24 cellular contexts compared by ENCODE assay signal in genomic region chr1:230256896-230257295, GRCh38.
"Had no signal": no experiment of that assay in that cellular context is flagged by ENCODE, and none has a peak within 500 bp of the region (broad histone marks: within the 10 kb centered on the region; RNA-seq: fewer than 3 reads in every experiment).

No MANE protein-coding gene starts in this region.

- H3K4me1 Mint-ChIP-seq: activated naive CD4-positive, alpha-beta T cell treated with anti-CD3 and anti-CD28 coated beads, Interleukin-2, amount 50 U/mL, for 24 hours; activated naive CD8-positive, alpha-beta T cell treated with anti-CD3 and anti-CD28 coated beads, Interleukin-2, amount 10 ng/mL, durations not matched to agents 7 days and 5 days; central memory CD8-positive, alpha-beta T cell had no signal

- H3K9me3 Mint-ChIP-seq: activated CD4-positive, alpha-beta T cell treated with anti-CD3 and anti-CD28 coated beads, Interleukin-2, amount 10 ng/mL, durations not matched to agents 24 days and 14 days; activated CD8-positive, alpha-beta T cell treated with anti-CD3 and anti-CD28 coated beads for 36 hours; activated naive CD4-positive, alpha-beta T cell treated with anti-CD3 and anti-CD28 coated beads, Interleukin-2, amount 50 U/mL, for 24 hours; activated naive CD8-positive, alpha-beta T cell treated with anti-CD3 and anti-CD28 coated beads, Interleukin-2, amount 10 ng/mL, durations not matched to agents 7 days and 5 days; activated T-helper 2 cell treated with anti-CD3 and anti-CD28 coated beads, Interferon-gamma antibody, Interleukin-2, Interleukin-4, amounts not matched to agents 10 μg/mL and 5 μg/mL and 100 μg/mL, durations not matched to agents 14 hours and 24 hours and 36 hours; central memory CD8-positive, alpha-beta T cell had no signal

- H3K4me3 Mint-ChIP-seq: activated CD4-positive, alpha-beta T cell treated with anti-CD3 and anti-CD28 coated beads, Interleukin-2, amount 10 ng/mL, durations not matched to agents 24 days and 14 days; activated CD8-positive, alpha-beta T cell treated with anti-CD3 and anti-CD28 coated beads for 36 hours; activated naive CD4-positive, alpha-beta T cell treated with anti-CD3 and anti-CD28 coated beads, Interleukin-2, amount 50 U/mL, for 24 hours; activated naive CD8-positive, alpha-beta T cell treated with anti-CD3 and anti-CD28 coated beads, Interleukin-2, amount 10 ng/mL, durations not matched to agents 7 days and 5 days; central memory CD8-positive, alpha-beta T cell had no signal

- H3K27me3 Mint-ChIP-seq: activated CD4-positive, alpha-beta T cell treated with anti-CD3 and anti-CD28 coated beads, Interleukin-2, amount 10 ng/mL, durations not matched to agents 24 days and 14 days; activated CD8-positive, alpha-beta T cell treated with anti-CD3 and anti-CD28 coated beads for 36 hours; activated naive CD4-positive, alpha-beta T cell treated with anti-CD3 and anti-CD28 coated beads, Interleukin-2, amount 50 U/mL, for 24 hours; activated naive CD8-positive, alpha-beta T cell treated with anti-CD3 and anti-CD28 coated beads, Interleukin-2, amount 10 ng/mL, durations not matched to agents 7 days and 5 days; central memory CD8-positive, alpha-beta T cell had no signal

- DNase-seq: activated CD4-positive, alpha-beta T cell treated with anti-CD3 and anti-CD28 coated beads, Interleukin-2, amount 10 ng/mL, durations not matched to agents 24 days and 14 days; activated CD4-positive, alpha-beta T cell treated with anti-CD3 and anti-CD28 coated beads, Interleukin-2, amount 50 U/mL, for 4 hours; activated CD8-positive, alpha-beta memory T cell treated with anti-CD3 and anti-CD28 coated beads, Interleukin-2, amount 50 U/mL, for 4 hours; activated CD8-positive, alpha-beta T cell treated with anti-CD3 and anti-CD28 coated beads for 36 hours; activated gamma-delta T cell; activated naive CD4-positive, alpha-beta T cell treated with Interleukin-2 at 50 U/mL for 16 hours; activated naive CD8-positive, alpha-beta T cell treated with anti-CD3 and anti-CD28 coated beads, Interleukin-2, amount 10 ng/mL, durations not matched to agents 7 days and 5 days; amygdala; KG1; MM.1S; MV-4-11; NCI-H1092; NCI-H1694 treated with DMSO at 0.1 percent for 48 hours; NCI-H2171; PC-9; SIG-M5; SW 1271; T-helper 1 cell; T1000; WERI-Rb-1 had no signal

- H3K27ac Mint-ChIP-seq: activated CD4-positive, alpha-beta T cell treated with anti-CD3 and anti-CD28 coated beads, Interleukin-2, amount 10 ng/mL, durations not matched to agents 24 days and 14 days; activated CD8-positive, alpha-beta T cell treated with anti-CD3 and anti-CD28 coated beads for 36 hours; activated naive CD4-positive, alpha-beta T cell treated with anti-CD3 and anti-CD28 coated beads, Interleukin-2, amount 50 U/mL, for 24 hours; activated naive CD8-positive, alpha-beta T cell treated with anti-CD3 and anti-CD28 coated beads, Interleukin-2, amount 10 ng/mL, durations not matched to agents 7 days and 5 days; activated T-helper 2 cell treated with anti-CD3 and anti-CD28 coated beads, Interferon-gamma antibody, Interleukin-2, Interleukin-4, amounts not matched to agents 10 μg/mL and 5 μg/mL and 100 μg/mL, durations not matched to agents 14 hours and 24 hours and 36 hours had no signal

- ATAC-seq: activated CD8-positive, alpha-beta T cell treated with anti-CD3 and anti-CD28 coated beads for 36 hours; Right ventricle myocardium inferior had no signal
